8 cellular contexts compared by ENCODE assay signal in the genomic region with DNA sequence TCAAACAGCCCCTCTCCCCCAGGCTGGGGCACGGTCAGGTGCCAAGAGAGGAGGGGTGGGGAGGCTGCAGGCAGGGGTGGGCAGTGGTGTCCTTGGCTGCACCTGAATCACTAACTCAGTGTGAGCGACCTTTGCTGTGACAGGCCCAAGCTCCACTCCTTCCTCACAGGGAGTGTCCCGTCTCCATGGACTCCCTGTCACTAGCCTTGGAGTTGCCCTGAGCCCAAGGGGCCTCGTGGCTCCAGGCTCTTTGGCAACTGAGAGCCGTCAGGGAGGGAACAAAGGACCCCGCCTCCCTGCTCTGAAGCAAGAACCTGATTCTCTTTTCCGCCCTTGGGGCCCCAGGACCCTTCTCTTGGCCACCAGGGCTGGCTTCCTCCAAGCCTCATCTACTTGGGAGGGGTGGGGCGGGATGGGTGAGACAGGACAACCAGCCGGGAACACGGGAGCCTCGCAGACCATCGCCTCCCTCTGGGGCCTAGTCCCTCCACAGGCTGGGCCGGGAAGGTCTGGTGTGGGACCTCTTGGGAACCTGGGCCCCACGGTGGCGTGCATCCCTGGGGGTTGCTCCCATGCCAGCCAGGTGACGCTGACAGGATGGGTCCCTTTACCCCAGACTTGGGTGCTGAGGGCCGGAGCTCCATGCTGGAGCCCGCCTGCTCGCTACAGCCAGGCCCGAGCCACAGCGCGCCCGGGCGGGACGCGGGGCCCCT. TPM values are rescaled to one million over a fixed set of nuclear protein-coding genes. Genes with fewer than 3 reads are reported as not detected.
DNase-seq lines count a peak whose midpoint lies in the region; ATAC-seq and TF ChIP-seq lines count a peak whose summit lies in the region.

No MANE protein-coding gene starts in this region.

- peaks cover 1% of the 10 kb centered on the region for H3K4me1 Mint-ChIP-seq in activated CD8-positive, alpha-beta memory T cell treated with anti-CD3 and anti-CD28 coated beads, Interleukin-2, amount 10 ng/mL, durations not matched to agents 7 days and 5 days
- no peaks in the 10 kb centered on the region for H3K4me1 Mint-ChIP-seq in activated T-helper 17 cell treated with anti-CD3 and anti-CD28 coated beads, Interleukin-2, amount 50 U/mL, for 72 hours
- peaks cover 5% of the 10 kb centered on the region for H3K4me1 Mint-ChIP-seq in memory B cell

- peak; percentile 3 for ATAC-seq in activated CD8-positive, alpha-beta memory T cell treated with anti-CD3 and anti-CD28 coated beads, Interleukin-2, amount 10 ng/mL, durations not matched to agents 7 days and 5 days
- peak; percentile 1 for ATAC-seq in activated T-helper 17 cell treated with anti-CD3 and anti-CD28 coated beads, Interleukin-2, amount 50 U/mL, for 72 hours (replicated peaks)
- ATAC-seq in memory B cell (ENCODE audit: low read depth) = no peak
- no peak for ATAC-seq in GM19463 (IDR thresholded peaks at IDR 0.05; ENCODE audit: unreplicated experiment)
- no peak for ATAC-seq in GM18870 (IDR thresholded peaks at IDR 0.05; ENCODE audit: unreplicated experiment)

- peaks cover 5 to 21% (median 19%) of the 10 kb centered on the region in 3 donors for H3K36me3 ChIP-seq in tibial artery

- no peaks in the 10 kb centered on the region for H3K9me3 Mint-ChIP-seq in activated CD8-positive, alpha-beta memory T cell treated with anti-CD3 and anti-CD28 coated beads, Interleukin-2, amount 10 ng/mL, durations not matched to agents 7 days and 5 days (ENCODE audit: low read depth)
- no peaks in the 10 kb centered on the region for H3K9me3 Mint-ChIP-seq in activated T-helper 17 cell treated with anti-CD3 and anti-CD28 coated beads, Interleukin-2, amount 50 U/mL, for 72 hours
- no peaks in the 10 kb centered on the region for H3K9me3 Mint-ChIP-seq in memory B cell

- H3K4me1 ChIP-seq in tibial artery = peaks cover 7 to 66% (median 61%) of the 10 kb centered on the region in 4 donors

- H3K9me3 ChIP-seq in tibial artery = no peaks in the 10 kb centered on the region

- peak overlapping the region; percentile 66 to 78 for H3K4me3 ChIP-seq in tibial artery

- no peaks in the 10 kb centered on the region for H3K27me3 Mint-ChIP-seq in activated CD8-positive, alpha-beta memory T cell treated with anti-CD3 and anti-CD28 coated beads, Interleukin-2, amount 10 ng/mL, durations not matched to agents 7 days and 5 days
- no peaks in the 10 kb centered on the region for H3K27me3 Mint-ChIP-seq in activated T-helper 17 cell treated with anti-CD3 and anti-CD28 coated beads, Interleukin-2, amount 50 U/mL, for 72 hours
- peaks cover 7% of the 10 kb centered on the region for H3K27me3 Mint-ChIP-seq in memory B cell

- H3K36me3 Mint-ChIP-seq in activated CD8-positive, alpha-beta memory T cell treated with anti-CD3 and anti-CD28 coated beads, Interleukin-2, amount 10 ng/mL, durations not matched to agents 7 days and 5 days = no peaks in the 10 kb centered on the region
- no peaks in the 10 kb centered on the region for H3K36me3 Mint-ChIP-seq in activated T-helper 17 cell treated with anti-CD3 and anti-CD28 coated beads, Interleukin-2, amount 50 U/mL, for 72 hours (ENCODE audit: low read depth)
- peaks cover 2% of the 10 kb centered on the region for H3K36me3 Mint-ChIP-seq in memory B cell

- CTCF ChIA-PET in activated CD8-positive, alpha-beta memory T cell treated with anti-CD3 and anti-CD28 coated beads, Interleukin-2, amount 10 ng/mL, durations not matched to agents 7 days and 5 days (lab: Charles Lee) = interaction anchor here (0.7 to 3.1 kb wide), 18 partner anchors 10 to 1853 kb away, joined by 3 to 13 read pairs (median 5); a partner anchor contains a TSS

- no peak overlapping the region for H3K27ac Mint-ChIP-seq in activated CD8-positive, alpha-beta memory T cell treated with anti-CD3 and anti-CD28 coated beads, Interleukin-2, amount 10 ng/mL, durations not matched to agents 7 days and 5 days
- no peak overlapping the region for H3K27ac Mint-ChIP-seq in activated T-helper 17 cell treated with anti-CD3 and anti-CD28 coated beads, Interleukin-2, amount 50 U/mL, for 72 hours
- no peak overlapping the region for H3K27ac Mint-ChIP-seq in memory B cell

- DNase-seq in activated CD8-positive, alpha-beta memory T cell treated with anti-CD3 and anti-CD28 coated beads, Interleukin-2, amount 10 ng/mL, durations not matched to agents 7 days and 5 days = no peak
- DNase-seq in activated CD8-positive, alpha-beta memory T cell treated with anti-CD3 and anti-CD28 coated beads for 24 hours = no peak
- no peak for DNase-seq in memory B cell (ENCODE audit: low spot score in 2 of 2)
- DNase-seq in tibial artery = no peak
- DNase-seq in NCI-H2171 (lab: John Stamatoyannopoulos, UW) = no peak

- TF ChIP-seq CTCF in tibial artery (IDR thresholded peaks at IDR 0.05) = no peak

- H3K4me3 Mint-ChIP-seq in activated CD8-positive, alpha-beta memory T cell treated with anti-CD3 and anti-CD28 coated beads, Interleukin-2, amount 10 ng/mL, durations not matched to agents 7 days and 5 days = no peak overlapping the region
- H3K4me3 Mint-ChIP-seq in activated T-helper 17 cell treated with anti-CD3 and anti-CD28 coated beads, Interleukin-2, amount 50 U/mL, for 72 hours = no peak overlapping the region
- H3K4me3 Mint-ChIP-seq in memory B cell = peak overlapping the region; percentile 8

- intact Hi-C loops in tibial artery (cut with DNase I; ENCODE audit: low total_unique reads) = no loop called here

- peak overlapping the region; percentile 82 to 83 for H3K27ac ChIP-seq in tibial artery

- no peaks in the 10 kb centered on the region for H3K27me3 ChIP-seq in tibial artery

RNA-seq across cellular contexts. Expression of a gene that starts 0.9 kb away (rescaled TPM):
- total RNA-seq in activated CD8-positive, alpha-beta memory T cell treated with anti-CD3 and anti-CD28 coated beads, Interleukin-2, amount 10 ng/mL, durations not matched to agents 7 days and 5 days = 1 to 10 TPM; 2.5 to 3.5 TPM
- total RNA-seq in activated T-helper 17 cell treated with anti-CD3 and anti-CD28 coated beads, Interleukin-2, amount 50 U/mL, for 72 hours = 1 to 10 TPM in 1 of 2 donors, under 1 TPM in 1; 0.91 to 2.4 TPM

RNA-seq across cellular contexts. Expression of a gene that starts 29.9 kb away (rescaled TPM):
- 100 to 1,000 TPM; 127 to 140 TPM for total RNA-seq in activated CD8-positive, alpha-beta memory T cell treated with anti-CD3 and anti-CD28 coated beads, Interleukin-2, amount 10 ng/mL, durations not matched to agents 7 days and 5 days
- total RNA-seq in activated T-helper 17 cell treated with anti-CD3 and anti-CD28 coated beads, Interleukin-2, amount 50 U/mL, for 72 hours = 100 to 1,000 TPM in 1 of 2 donors, 10 to 100 TPM in 1; 65.2 to 121 TPM

RNA-seq across cellular contexts. Expression of a gene that starts 33.7 kb away (rescaled TPM):
- 10 to 100 TPM; 59.9 to 63.6 TPM for total RNA-seq in activated CD8-positive, alpha-beta memory T cell treated with anti-CD3 and anti-CD28 coated beads, Interleukin-2, amount 10 ng/mL, durations not matched to agents 7 days and 5 days
- total RNA-seq in activated T-helper 17 cell treated with anti-CD3 and anti-CD28 coated beads, Interleukin-2, amount 50 U/mL, for 72 hours = 10 to 100 TPM; 61.9 to 87.8 TPM

Comparison
In these comparisons a context has a peak if more than half of its experiments do, and no peak if none do; other contexts are left out.
1. ATAC-seq: peak in activated CD8-positive, alpha-beta memory T cell treated with anti-CD3 and anti-CD28 coated beads, Interleukin-2, amount 10 ng/mL, durations not matched to agents 7 days and 5 days (single experiment) and activated T-helper 17 cell treated with anti-CD3 and anti-CD28 coated beads, Interleukin-2, amount 50 U/mL, for 72 hours (single experiment); none in memory B cell (single experiment), GM19463 (single experiment) and GM18870 (single experiment).